In genomic region chr3:8500966-8501365, GRCh38 we compare ENCODE assay signal across 8 cellular contexts. TPM values are rescaled to one million over a fixed set of nuclear protein-coding genes. Genes with fewer than 3 reads are reported as not detected.
A peak's percentile ranks its signal among the peaks of the same experiment; 100 is the strongest.
DNase-seq lines count a peak whose midpoint lies in the region; ATAC-seq, FAIRE-seq and TF ChIP-seq lines count a peak whose summit lies in the region.

No MANE protein-coding gene starts in this region.

- H3K4me1 ChIP-seq in body of pancreas (peaks cover 51% of the 10 kb centered on the region), HepG2 (ENCODE audit: insufficient read depth, low read length) (peaks cover 71% of the 10 kb centered on the region), suprapubic skin (peaks cover 49% of the 10 kb centered on the region)

- in situ Hi-C loops in HepG2 (cut with HindIII; ENCODE audit: extremely low pct_ligation_motif_present, low pct_unique_long_range_greater_than_20kb), result loop anchor here (5.0 kb wide), 1 partner anchor 59 kb away; no protein-coding TSS in a partner anchor

- H3K27ac Mint-ChIP-seq in T-helper 1 cell treated with Interleukin-12 subunit alpha and Interleukin-12 subunit beta and Interleukin-4 antibody, amounts not matched to agents 30 μg/mL and 1 μg/mL, for 36 hours, result no peak overlapping the region

- DNase-seq in T-helper 1 cell (no peak), body of pancreas (no peak), HepG2 (ENCODE audit: low spot score) (no peak), suprapubic skin (ENCODE audit: low spot score in 2 of 2) (no peak), GM19238 (ENCODE audit: insufficient read length, low spot score) (no peak), OCI-M1 (lab: John Stamatoyannopoulos, UW) (no peak), D721Med (ENCODE audit: insufficient read length, low spot score) (no peak)

- no peaks in the 10 kb centered on the region for H3K9me3 ChIP-seq in body of pancreas
- H3K9me3 ChIP-seq in HepG2 (ENCODE audit: low read length), result no peaks in the 10 kb centered on the region
- H3K9me3 ChIP-seq in suprapubic skin, result no peaks in the 10 kb centered on the region

- intact Hi-C loops in body of pancreas (cut with DNase I) (no loop called here), HepG2 (cut with micrococcal nuclease; ENCODE audit: unreplicated experiment) (loop anchor here (1.0 to 10.0 kb wide), 3 partner anchors 14 to 104 kb away; no protein-coding TSS in a partner anchor)

- H3K27me3 ChIP-seq in body of pancreas, result no peaks in the 10 kb centered on the region
- H3K27me3 ChIP-seq in HepG2 (ENCODE audit: control insufficient read depth in 1 of 2, insufficient read depth in 2 of 2, low read length in 2 of 2), result no peaks in the 10 kb centered on the region
- H3K27me3 ChIP-seq in suprapubic skin, result no peaks in the 10 kb centered on the region

- WGBS in body of pancreas, 2 donors, result 1 to 2% methylated on average over 10 of the region's 10 CpGs
- under 1% methylated on average over 9 of the region's 10 CpGs for WGBS in HepG2 (ENCODE audit: low lambda C conversion rate)
- 3% methylated on average over 10 of the region's 10 CpGs for WGBS in suprapubic skin

- H3K36me3 ChIP-seq in body of pancreas (replicated peaks in 1 of 2; ENCODE audit: insufficient read depth in 1 of 2, low read depth in 2 of 2) (no peaks in the 10 kb centered on the region), HepG2 (replicated peaks in 1 of 2; ENCODE audit: control insufficient read depth in 1 of 2, insufficient read depth in 2 of 2, low read length in 2 of 2) (no peaks in the 10 kb centered on the region), suprapubic skin (no peaks in the 10 kb centered on the region)

- peaks cover 10% of the 10 kb centered on the region for H3K4me1 Mint-ChIP-seq in T-helper 1 cell treated with Interleukin-12 subunit alpha and Interleukin-12 subunit beta and Interleukin-4 antibody, amounts not matched to agents 30 μg/mL and 1 μg/mL, for 36 hours (ENCODE audit: low read depth)

- BruUV-seq in HepG2 (replicated peaks; lab: Mats Ljungman, UMichigan), result no TSS peak

- H3K27me3 Mint-ChIP-seq in T-helper 1 cell treated with Interleukin-12 subunit alpha and Interleukin-12 subunit beta and Interleukin-4 antibody, amounts not matched to agents 30 μg/mL and 1 μg/mL, for 36 hours (ENCODE audit: low read depth), result peaks cover 21% of the 10 kb centered on the region

- ATAC-seq in body of pancreas, result no peak
- peak; percentile 0; the same call in 1 of the 3 replicates for ATAC-seq in HepG2

- peak overlapping the region; percentile 79 for H3K4me2 ChIP-seq in HepG2 (ENCODE audit: low read depth, low read length)

- POLR2A ChIA-PET in HepG2 (lab: Yijun Ruan, JAX), result interaction anchor here (0.8 to 3.8 kb wide), 9 partner anchors 10 to 151 kb away, joined by 3 to 42 read pairs (median 9); no protein-coding TSS in a partner anchor

- H3K4me3 ChIP-seq in body of pancreas (no peak overlapping the region), HepG2 (replicated peaks in 1 of 3; ENCODE audit: insufficient read depth in 1 of 3, low read depth in 2 of 3, low read length in 3 of 3) (peak overlapping the region; percentile 29 to 61 (median 56)), suprapubic skin (peak overlapping the region; percentile 57)

- H3K9me3 Mint-ChIP-seq in T-helper 1 cell treated with Interleukin-12 subunit alpha and Interleukin-12 subunit beta and Interleukin-4 antibody, amounts not matched to agents 30 μg/mL and 1 μg/mL, for 36 hours, result no peaks in the 10 kb centered on the region

- H3K79me2 ChIP-seq in HepG2 (ENCODE audit: insufficient read depth, low read length), result no peaks in the 10 kb centered on the region

- TF ChIP-seq RAD21 in HepG2 (CRISPR knock-in tag; IDR thresholded peaks at IDR 0.05), result no peak

- TF ChIP-seq EP300 in HepG2 (IDR thresholded peaks at IDR 0.05; ENCODE audit: low read depth in 2 of 2, low read length in 2 of 2) (no peak), HepG2 (CRISPR knock-in tag; IDR thresholded peaks at IDR 0.05; ENCODE audit: borderline replicate concordance) (no peak), suprapubic skin (IDR thresholded peaks at IDR 0.05) (no peak)

- CTCF ChIA-PET in HepG2 (lab: Yijun Ruan, JAX; ENCODE audit: low intra/inter-chr PET ratio, low total read pairs), result no interaction called here

- H3K4me3 Mint-ChIP-seq in T-helper 1 cell treated with Interleukin-12 subunit alpha and Interleukin-12 subunit beta and Interleukin-4 antibody, amounts not matched to agents 30 μg/mL and 1 μg/mL, for 36 hours, result peak overlapping the region; percentile 76

- no peak overlapping the region for H2AFZ ChIP-seq in HepG2 (ENCODE audit: low read length)

- TF ChIP-seq CTCF in body of pancreas (IDR thresholded peaks at IDR 0.05) (no peak), HepG2 (CRISPR knock-in tag; IDR thresholded peaks at IDR 0.05) (no peak), suprapubic skin (IDR thresholded peaks at IDR 0.05) (no peak), D721Med (IDR thresholded peaks at IDR 0.05; ENCODE audit: insufficient read depth, missing control alignments) (no peak)

- H3K27ac ChIP-seq in body of pancreas (peak overlapping the region; percentile 87 to 94 (median 93)), HepG2 (ENCODE audit: extremely low read length, insufficient read depth, low read length) (peak overlapping the region; percentile 72), suprapubic skin (peak overlapping the region; percentile 86)

- FAIRE-seq in HepG2 (lab: Jason Lieb, UNC), result no peak
- no peak for FAIRE-seq in D721Med (lab: Jason Lieb, UNC)

- no peaks in the 10 kb centered on the region for H4K20me1 ChIP-seq in HepG2 (ENCODE audit: insufficient read depth, low read length)

- H3K36me3 Mint-ChIP-seq in T-helper 1 cell treated with Interleukin-12 subunit alpha and Interleukin-12 subunit beta and Interleukin-4 antibody, amounts not matched to agents 30 μg/mL and 1 μg/mL, for 36 hours (ENCODE audit: low read depth), result no peaks in the 10 kb centered on the region

- H3K9ac ChIP-seq in HepG2 (ENCODE audit: insufficient read depth, low read depth, low read length), result peak overlapping the region; percentile 77

- TF ChIP-seq POLR2A in body of pancreas (IDR thresholded peaks at IDR 0.05) (no peak), HepG2 (IDR thresholded peaks at IDR 0.05; ENCODE audit: insufficient read depth in 1 of 2, low read depth in 2 of 2, low read length in 2 of 2) (no peak), suprapubic skin (IDR thresholded peaks at IDR 0.05) (no peak)

TF ChIP-seq in HepG2, 621 proteins besides CTCF, POLR2A, EP300 and RAD21 (continues in another document):
- TF ChIP-seq NR2C2 (CRISPR knock-in tag; IDR thresholded peaks at IDR 0.05; ENCODE audit: borderline replicate concordance), result no peak
- TF ChIP-seq ARNT2 (CRISPR knock-in tag; IDR thresholded peaks at IDR 0.05; ENCODE audit: low read depth), result no peak
- no peak for TF ChIP-seq HMGXB4 (CRISPR knock-in tag; IDR thresholded peaks at IDR 0.05; ENCODE audit: borderline replicate concordance in 1 of 2, low read depth in 1 of 2)
- no peak for TF ChIP-seq FLYWCH1 (CRISPR knock-in tag; IDR thresholded peaks at IDR 0.05)
- TF ChIP-seq CCAR2 (optimal IDR thresholded peaks at IDR 0.05; ENCODE audit: low read depth, low read length), result no peak
- no peak for TF ChIP-seq HNRNPK (IDR thresholded peaks at IDR 0.05; ENCODE audit: low read depth, low read length, poor library complexity, severe bottlenecking)
- TF ChIP-seq ZMAT5 (CRISPR knock-in tag; IDR thresholded peaks at IDR 0.05; ENCODE audit: borderline replicate concordance, low read depth), result no peak

RNA-seq across cellular contexts. Expression of gene LMCD1, which starts 0.7 kb away (rescaled TPM):
- total RNA-seq in body of pancreas, result 10 to 100 TPM; 10.9 to 32.4 TPM
- total RNA-seq in HepG2 (2016; rRNA removed; fragmentation: Illumina TruSeq; extraction: Trizol), result 6.1 and 6.2 TPM in 2 replicates
- total RNA-seq in HepG2 (2016; cell fraction: cytosol; rRNA removed; fragmentation: Illumina TruSeq; extraction: Trizol; ENCODE audit: low read depth), result 1.7 and 2.4 TPM in 2 replicates
- 5.4 and 5.9 TPM in 2 replicates for total RNA-seq in HepG2 (2016; cell fraction: insoluble cytoplasmic fraction; rRNA removed; fragmentation: Illumina TruSeq; extraction: Trizol)
- total RNA-seq in HepG2 (2016; cell fraction: membrane; rRNA removed; fragmentation: Illumina TruSeq; extraction: Trizol), result 4.3 and 4.7 TPM in 2 replicates
- total RNA-seq in HepG2 (2016; cell fraction: nucleus; rRNA removed; fragmentation: Illumina TruSeq; extraction: Trizol), result 3.8 and 6.4 TPM in 2 replicates
- 6.1 and 7.1 TPM in 2 replicates for polyA plus RNA-seq in HepG2 (2011; rRNA removed)
- polyA plus RNA-seq in HepG2 (2011; cell fraction: cytosol; rRNA removed), result 5.3 and 8.6 TPM in 2 replicates
- 4.5 and 4.6 TPM in 2 replicates for polyA plus RNA-seq in HepG2 (2011; cell fraction: nucleus; rRNA removed)
- 8.2 and 10.5 TPM in 2 replicates for polyA plus RNA-seq in HepG2 (2012)
- 1.5 and 2.2 TPM in 2 replicates for polyA plus RNA-seq in HepG2 (2016; cell fraction: cytosol; fragmentation: Illumina TruSeq; extraction: Trizol; ENCODE audit: low read depth)
- 6.6 and 6.8 TPM in 2 replicates for polyA plus RNA-seq in HepG2 (2016; cell fraction: insoluble cytoplasmic fraction; fragmentation: Illumina TruSeq; extraction: Trizol; ENCODE audit: low read depth)
- polyA plus RNA-seq in HepG2 (2016; cell fraction: membrane; fragmentation: Illumina TruSeq; extraction: Trizol; ENCODE audit: low read depth), result 3.0 and 3.5 TPM in 2 replicates
- 3.4 and 4.0 TPM in 2 replicates for polyA plus RNA-seq in HepG2 (2016; cell fraction: nucleus; fragmentation: Illumina TruSeq; extraction: Trizol; ENCODE audit: insufficient read depth, low read depth)
- polyA minus RNA-seq in HepG2 (2011; rRNA and poly(A)+ RNA removed; ENCODE audit: low replicate concordance), result 0.09 and 5.2 TPM in 2 replicates
- polyA minus RNA-seq in HepG2 (2011; cell fraction: cytosol; rRNA and poly(A)+ RNA removed), result 3.3 and 4.0 TPM in 2 replicates
- 4.4 and 9.5 TPM in 2 replicates for polyA minus RNA-seq in HepG2 (2011; cell fraction: nucleus; rRNA and poly(A)+ RNA removed)
- 10 to 100 TPM; 33.4 to 49.3 (median 36.8) TPM for total RNA-seq in suprapubic skin

Comparison
In these comparisons a context has a peak if more than half of its experiments do, and no peak if none do; other contexts are left out.
1. H3K4me3 ChIP-seq: peak in HepG2 (3 of 3) and suprapubic skin (single experiment); none in body of pancreas (0 of 2).
2. Peak in every context shown above with its lines, with median percentiles within 50 percentile points of each other: H3K27ac ChIP-seq.